In genomic region chr17:79707931-79708891, GRCh38 we compare ENCODE assay signal across 9 cellular contexts. TPM values are rescaled to one million over a fixed set of nuclear protein-coding genes. Genes with fewer than 3 reads are reported as not detected.
DNase-seq lines count a peak whose midpoint lies in the region; ATAC-seq and FAIRE-seq lines count a peak whose summit lies in the region.
"Had no signal": no experiment of that assay in that cellular context is flagged by ENCODE, and none has a peak within 500 bp of the region (broad histone marks: within the 10 kb centered on the region; RNA-seq: fewer than 3 reads in every experiment).

No MANE protein-coding gene starts in this region.

- no peaks in the 10 kb centered on the region for H3K36me3 ChIP-seq in small intestine (ENCODE audit: control insufficient read depth in 2 of 2, insufficient read depth in 2 of 2, low read length in 2 of 2)

- peak; percentile 24 for DNase-seq in Caki2 (ENCODE audit: low read depth)
- peak; percentile 40 for DNase-seq in KG1 (lab: John Stamatoyannopoulos, UW)
- DNase-seq in T-helper 1 cell: peak in 4 of 5 donors; percentile 32 to 46 (median 36)
- DNase-seq in amniotic epithelial cell (ENCODE audit: low read depth): peak; percentile 17
- peak in 33 of 51 donors; percentile 4 to 62 (median 25) for DNase-seq in hypothalamus (lab: John Stamatoyannopoulos, UW)
- DNase-seq in small intestine: peak; percentile 48

- H3K4me1 ChIP-seq in small intestine (ENCODE audit: control insufficient read depth in 2 of 2, insufficient read depth in 1 of 2, low read depth in 1 of 2, low read length in 1 of 2): no peaks in the 10 kb centered on the region

- H3K27me3 ChIP-seq in small intestine (ENCODE audit: control insufficient read depth in 2 of 2, insufficient read depth in 2 of 2, low read length in 2 of 2): no peaks in the 10 kb centered on the region

- FAIRE-seq in small intestine (lab: Jason Lieb, UNC): no peak
- FAIRE-seq: TTC549 had no signal

- in situ Hi-C loops in Caki2 (cut with HindIII; ENCODE audit: low pct_unique_long_range_greater_than_20kb, low sequenced_read_pairs): no loop called here

- no peaks in the 10 kb centered on the region for H3K9me3 ChIP-seq in small intestine (ENCODE audit: control insufficient read depth, low read depth)

- H3K27ac ChIP-seq in small intestine (ENCODE audit: low read depth in 1 of 2, low read length in 1 of 2): no peak overlapping the region

- no peak overlapping the region for H3K4me3 ChIP-seq in small intestine (ENCODE audit: low read depth in 1 of 2, low read length in 2 of 2)

- ATAC-seq in GM21576 (IDR thresholded peaks at IDR 0.05; ENCODE audit: unreplicated experiment): no peak
- ATAC-seq in GM19351 (IDR thresholded peaks at IDR 0.05; ENCODE audit: unreplicated experiment): no peak

- WGBS in small intestine, 3 donors: 21 to 34% (median 29%) methylated on average over 31 to 35 of the region's 35 CpGs

RNA-seq across cellular contexts. Expression of gene ENPP7, which starts 22.5 kb away (rescaled TPM):
- not detected in 2 replicates for total RNA-seq in Caki2 (2014; rRNA removed; shearing (Covaris generic); ENCODE audit: low replicate concordance)
- 100 to 1,000 TPM in 2 of 3 donors, 10 to 100 TPM in 1; 15.3 to 197 (median 114) TPM for polyA plus RNA-seq in small intestine
